Comparison of ENCODE assay signal across 8 cellular contexts in the genomic region with DNA sequence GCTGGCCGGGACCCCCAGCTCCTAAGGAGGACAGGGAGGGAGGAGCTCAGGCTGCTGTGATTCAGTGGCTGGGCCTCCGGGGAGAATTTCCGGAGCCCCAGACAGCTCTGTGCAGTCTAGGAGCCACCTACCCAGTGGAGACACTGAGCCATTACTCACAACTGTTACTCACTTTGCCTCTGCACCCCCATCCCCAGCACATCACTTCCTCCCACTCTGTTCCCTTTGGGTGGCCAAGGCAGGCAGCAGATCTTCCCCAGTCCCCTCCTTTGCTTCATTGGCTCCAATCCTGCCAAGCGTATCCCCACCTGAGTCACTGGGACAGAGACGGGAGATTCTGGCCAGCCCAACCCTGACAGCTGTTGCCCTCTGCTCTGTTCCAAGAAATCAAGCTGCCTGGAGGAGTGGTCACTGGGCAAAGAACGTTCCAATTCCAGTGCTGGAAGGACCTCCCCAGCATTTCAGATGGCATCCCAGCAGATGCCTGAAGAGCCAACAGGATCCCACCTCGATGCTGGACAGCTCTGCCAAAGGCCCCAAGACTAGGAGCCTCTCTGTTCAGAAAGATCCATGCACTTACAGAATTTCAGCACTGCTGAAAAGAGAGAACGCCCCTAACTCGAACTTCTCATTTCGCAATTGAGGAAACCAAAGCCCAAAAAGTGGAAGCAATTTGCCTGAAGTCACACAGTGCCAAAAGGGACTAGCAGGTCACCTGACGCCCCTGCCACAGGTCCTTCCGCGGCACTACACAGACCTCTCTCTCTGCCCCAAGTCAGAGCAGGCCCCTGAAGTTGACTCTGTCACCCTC.
DNase-seq lines count a peak whose midpoint lies in the region; ATAC-seq and TF ChIP-seq lines count a peak whose summit lies in the region.

No MANE protein-coding gene starts in this region.

- H3K9me3 ChIP-seq in endodermal cell (ENCODE audit: control insufficient read depth, low read length) (no peaks in the 10 kb centered on the region), muscle layer of duodenum (ENCODE audit: control insufficient read depth in 1 of 2, low read length in 2 of 2) (no peaks in the 10 kb centered on the region)

- H3K9ac ChIP-seq in endodermal cell (ENCODE audit: extremely low read depth, low read length, poor library complexity, severe bottlenecking) = no peak overlapping the region

- ATAC-seq in HG03460 (IDR thresholded peaks at IDR 0.05; ENCODE audit: unreplicated experiment) (no peak), HG02623 (IDR thresholded peaks at IDR 0.05; ENCODE audit: unreplicated experiment) (no peak)

- WGBS in endodermal cell (ENCODE audit: insufficient coverage in 1 of 2, insufficient read length in 1 of 2), 2 experiments = 80 to 84% methylated on average over 12 to 13 of the region's 13 CpGs

- no peaks in the 10 kb centered on the region for H3K27me3 Mint-ChIP-seq in endodermal cell (ENCODE audit: insufficient read depth)

- H3K27me3 ChIP-seq in endodermal cell (ENCODE audit: control insufficient read depth, insufficient read depth, low read length, poor library complexity, severe bottlenecking) (no peaks in the 10 kb centered on the region), muscle layer of duodenum (ENCODE audit: low read depth, low read length) (no peaks in the 10 kb centered on the region)

- H3K4me1 ChIP-seq in endodermal cell (ENCODE audit: control insufficient read depth, insufficient read depth, low read length) = peaks cover 11% of the 10 kb centered on the region
- H3K4me1 ChIP-seq in muscle layer of duodenum (ENCODE audit: control insufficient read depth in 1 of 2, insufficient read depth in 2 of 2, low read length in 2 of 2) = peaks cover 55 to 93% of the 10 kb centered on the region in 2 donors

- no peaks in the 10 kb centered on the region for H3K9me3 Mint-ChIP-seq in endodermal cell

- H3K27ac Mint-ChIP-seq in endodermal cell = peak overlapping the region; percentile 71

- no peaks in the 10 kb centered on the region for H3K36me3 Mint-ChIP-seq in endodermal cell (ENCODE audit: low read depth)

- DNase-seq in AG20443 (ENCODE audit: low spot score) (peak; percentile 91), NCI-H446 (lab: John Stamatoyannopoulos, UW) (peak; percentile 46 to 78), endodermal cell (no peak), NCI-H69 (lab: John Stamatoyannopoulos, UW) (no peak), HT-29 (ENCODE audit: low spot score) (no peak)

- no peaks in the 10 kb centered on the region for H3K36me3 ChIP-seq in endodermal cell (ENCODE audit: control insufficient read depth, insufficient read depth, low read length)
- peaks cover 3 to 6% of the 10 kb centered on the region in 2 donors for H3K36me3 ChIP-seq in muscle layer of duodenum (ENCODE audit: control insufficient read depth in 1 of 2, insufficient read depth in 2 of 2, low read length in 2 of 2)

- H3K27ac ChIP-seq in endodermal cell (ENCODE audit: low read depth, low read length) (no peak overlapping the region), muscle layer of duodenum (ENCODE audit: low read length) (peak overlapping the region; percentile 97)

- no peak overlapping the region for H3K4me3 Mint-ChIP-seq in endodermal cell

- peaks cover 22% of the 10 kb centered on the region for H3K4me1 Mint-ChIP-seq in endodermal cell

- H3K4me3 ChIP-seq in endodermal cell (ENCODE audit: low read length) (no peak overlapping the region), muscle layer of duodenum (ENCODE audit: low read depth in 1 of 2, low read length in 2 of 2) (peak overlapping the region; percentile 27 to 55)

- TF ChIP-seq CTCF in endodermal cell (conservative IDR thresholded peaks at IDR 0.05) = no peak

Comparison
In these comparisons a context has a peak if more than half of its experiments do, and no peak if none do; other contexts are left out.
1. DNase-seq: peak in AG20443 (single experiment) and NCI-H446 (2 of 2); none in endodermal cell (single experiment), NCI-H69 (single experiment) and HT-29 (single experiment).